Comparison of ENCODE assay signal across 11 cellular contexts in the genomic region with DNA sequence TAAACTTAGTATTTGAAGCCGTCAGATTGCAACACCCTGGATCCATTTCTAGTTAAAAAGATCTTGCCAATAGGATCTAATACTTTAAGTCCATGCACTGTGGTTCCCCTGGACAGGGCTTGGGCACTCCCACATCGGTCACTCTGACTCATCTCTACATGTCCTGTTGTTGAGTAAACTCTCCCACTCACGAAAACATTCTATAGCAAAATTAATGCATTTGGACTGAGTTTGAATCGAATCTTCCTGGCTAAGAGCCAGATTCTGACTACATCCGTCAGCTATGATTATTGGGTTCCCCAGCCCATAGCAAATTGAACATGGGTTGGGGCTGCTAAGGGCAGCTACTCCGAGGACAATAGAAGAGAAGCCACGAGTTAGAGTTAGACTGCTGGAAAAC.
DNase-seq lines count a peak whose midpoint lies in the region; ATAC-seq, FAIRE-seq and TF ChIP-seq lines count a peak whose summit lies in the region.
"Had no signal": no experiment of that assay in that cellular context is flagged by ENCODE, and none has a peak within 500 bp of the region (broad histone marks: within the 10 kb centered on the region; RNA-seq: fewer than 3 reads in every experiment).

No MANE protein-coding gene starts in this region.

- H3K4me3 ChIP-seq in PC-3 (ENCODE audit: low read length), result peak overlapping the region; percentile 22; the same call in 1 of the 2 replicates
- H3K4me3 ChIP-seq in endothelial cell of umbilical vein (replicated peaks in 1 of 3; ENCODE audit: insufficient read depth in 1 of 3, low read depth in 1 of 3, low read length in 3 of 3), result no peak overlapping the region

- dilution Hi-C loops in endothelial cell of umbilical vein (cut with MboI; ENCODE audit: extremely low pct_ligation_motif_present, low sequenced_read_pairs), result no loop called here

- no peaks in the 10 kb centered on the region for H3K9me2 ChIP-seq in PC-3 (replicated peaks; ENCODE audit: low read length)

- ATAC-seq in PC-3 (peak; percentile 92), HG03520 (IDR thresholded peaks at IDR 0.05; ENCODE audit: unreplicated experiment) (no peak)

- POLR2A ChIA-PET in PC-3 (lab: Charles Lee; ENCODE audit: unreplicated experiment), result no interaction called here
- POLR2A ChIA-PET in endothelial cell of umbilical vein (lab: Charles Lee), result no interaction called here

- H3K9ac ChIP-seq in PC-3 (ENCODE audit: low read length) (peak overlapping the region; percentile 26; the same call in 1 of the 2 replicates), endothelial cell of umbilical vein (replicated peaks; ENCODE audit: extremely low read depth, insufficient read depth, low read length) (no peak overlapping the region)
- H3K9ac ChIP-seq: KMS-11 had no signal

- peak overlapping the region; percentile 75 for H3K4me2 ChIP-seq in PC-3 (ENCODE audit: low read length)
- H3K4me2 ChIP-seq in endothelial cell of umbilical vein (ENCODE audit: insufficient read depth, low read length), result no peak overlapping the region
- H3K4me2 ChIP-seq: KMS-11 had no signal

- no peaks in the 10 kb centered on the region for H4K20me1 ChIP-seq in PC-3 (ENCODE audit: low read length)
- H4K20me1 ChIP-seq in endothelial cell of umbilical vein (replicated peaks; ENCODE audit: control insufficient read depth, extremely low read depth, insufficient read depth, low read length), result no peaks in the 10 kb centered on the region

- H3K79me2 ChIP-seq in PC-3 (ENCODE audit: low read length) (no peaks in the 10 kb centered on the region), endothelial cell of umbilical vein (ENCODE audit: control insufficient read depth, insufficient read depth, low read length) (no peaks in the 10 kb centered on the region)

- peak; percentile 76 for DNase-seq in GM03348 (ENCODE audit: low spot score)
- peak; percentile 97 for DNase-seq in PC-3
- no peak for DNase-seq in endothelial cell of umbilical vein (ENCODE audit: low read depth, low spot score)
- peak; percentile 87 for DNase-seq in non-pigmented ciliary epithelial cell (ENCODE audit: low read depth)
- DNase-seq in effector CD4-positive, alpha-beta T cell, result no peak
- DNase-seq in activated naive CD4-positive, alpha-beta T cell treated with anti-CD3 and anti-CD28 coated beads, Interleukin-2, amount 50 U/mL, for 16 hours, result no peak
- no peak for DNase-seq in activated gamma-delta T cell treated with Interleukin-2 at 50 U/mL for 16 hours
- DNase-seq: activated CD4-positive, alpha-beta T cell treated with anti-CD3 and anti-CD28 coated beads, Interleukin-2, amount 10 ng/mL, durations not matched to agents 24 days and 14 days; NCI-H510A treated with DMSO at 0.1 percent for 48 hours had no signal

- FAIRE-seq in endothelial cell of umbilical vein (lab: Jason Lieb, UNC), result no peak

- intact Hi-C loops in PC-3 (cut with micrococcal nuclease), result loop anchor here (1.0 to 5.0 kb wide), 2 partner anchors 19 to 38 kb away; no protein-coding TSS in a partner anchor
- intact Hi-C loops in endothelial cell of umbilical vein (cut with micrococcal nuclease), result no loop called here

- no peaks in the 10 kb centered on the region for H3K9me3 ChIP-seq in PC-3 (ENCODE audit: low read length)
- H3K9me3 ChIP-seq in endothelial cell of umbilical vein (replicated peaks; ENCODE audit: control insufficient read depth, insufficient read depth, low read length), result no peaks in the 10 kb centered on the region

- no peak for TF ChIP-seq CTCF in PC-3 (conservative IDR thresholded peaks at IDR 0.05; ENCODE audit: low read depth, low read length)
- no peak for TF ChIP-seq CTCF in endothelial cell of umbilical vein (IDR thresholded peaks at IDR 0.05; ENCODE audit: extremely low read depth in 1 of 2, insufficient read depth in 1 of 2, low read depth in 1 of 2, low read length in 2 of 2)

- peak overlapping the region; percentile 77 for H3K27ac ChIP-seq in PC-3 (ENCODE audit: low read length)
- no peak overlapping the region for H3K27ac ChIP-seq in endothelial cell of umbilical vein (ENCODE audit: insufficient read depth, low read depth, low read length)
- H3K27ac ChIP-seq: KMS-11 had no signal

- no peaks in the 10 kb centered on the region for H3K27me3 ChIP-seq in PC-3 (ENCODE audit: low read length)
- H3K27me3 ChIP-seq in endothelial cell of umbilical vein (ENCODE audit: control insufficient read depth in 2 of 2, insufficient read depth in 2 of 2, low read length in 2 of 2), result peaks cover 0 to 6% of the 10 kb centered on the region in 2 experiments

- H3K9me1 ChIP-seq in endothelial cell of umbilical vein (replicated peaks; ENCODE audit: control insufficient read depth, extremely low read depth, insufficient read depth, low read length), result no peaks in the 10 kb centered on the region

- TF ChIP-seq POLR2A in endothelial cell of umbilical vein (IDR thresholded peaks at IDR 0.05; ENCODE audit: low read depth, low read length), result no peak

- H3K4me1 ChIP-seq in PC-3 (ENCODE audit: insufficient read depth, low read length), result peaks cover 39% of the 10 kb centered on the region
- H3K4me1 ChIP-seq in endothelial cell of umbilical vein (ENCODE audit: control insufficient read depth, extremely low read depth, insufficient read depth, low read length), result peaks cover 3% of the 10 kb centered on the region

- H3K36me3 ChIP-seq in PC-3 (ENCODE audit: low read depth, low read length) (no peaks in the 10 kb centered on the region), endothelial cell of umbilical vein (ENCODE audit: control insufficient read depth in 2 of 2, extremely low read depth in 1 of 2, insufficient read depth in 2 of 2, low read length in 2 of 2) (no peaks in the 10 kb centered on the region)

- BruUV-seq in PC-3 (replicated peaks; lab: Mats Ljungman, UMichigan) (no TSS peak), endothelial cell of umbilical vein (replicated peaks; lab: Mats Ljungman, UMichigan) (no TSS peak)

- CTCF ChIA-PET in PC-3 (lab: Charles Lee), result interaction anchor here (0.6 kb wide), 1 partner anchor 20 kb away, joined by 3 read pairs; no protein-coding TSS in a partner anchor
- CTCF ChIA-PET in endothelial cell of umbilical vein (lab: Charles Lee), result no interaction called here

- peaks cover 3% of the 10 kb centered on the region for H3F3A ChIP-seq in PC-3 (ENCODE audit: low read length, unreplicated experiment)

- no peak overlapping the region for H2AFZ ChIP-seq in PC-3 (ENCODE audit: low read length)
- no peak overlapping the region for H2AFZ ChIP-seq in endothelial cell of umbilical vein (ENCODE audit: low read depth, low read length)

TF ChIP-seq in endothelial cell of umbilical vein, 7 proteins besides CTCF, POLR2A, EP300 and RAD21:
- TF ChIP-seq FOS (IDR thresholded peaks at IDR 0.05; ENCODE audit: borderline replicate concordance, insufficient read depth, low read length) (peak; percentile 40), EZH2 (IDR thresholded peaks at IDR 0.05; ENCODE audit: borderline replicate concordance, low read depth, low read length, severe bottlenecking) (no peak)

Comparison
In these comparisons a context has a peak if more than half of its experiments do, and no peak if none do; other contexts are left out.
1. DNase-seq: peak in GM03348 (single experiment), PC-3 (single experiment) and non-pigmented ciliary epithelial cell (single experiment); none in endothelial cell of umbilical vein (single experiment), effector CD4-positive, alpha-beta T cell (single experiment), activated naive CD4-positive, alpha-beta T cell treated with anti-CD3 and anti-CD28 coated beads, Interleukin-2, amount 50 U/mL, for 16 hours (single experiment) and activated gamma-delta T cell treated with Interleukin-2 at 50 U/mL for 16 hours (single experiment).